ENCODE assay signal across 8 cellular contexts in genomic region chr5:151098185-151098813, GRCh38. TPM values are rescaled to one million over a fixed set of nuclear protein-coding genes. Genes with fewer than 3 reads are reported as not detected.
A peak's percentile ranks its signal among the peaks of the same experiment; 100 is the strongest.
DNase-seq lines count a peak whose midpoint lies in the region; ATAC-seq lines count a peak whose summit lies in the region.

No MANE protein-coding gene starts in this region.

- no peaks in the 10 kb centered on the region for H3K9me3 ChIP-seq in CD4-positive, alpha-beta memory T cell (ENCODE audit: control insufficient read depth in 1 of 2, low read length in 2 of 2)

- peak overlapping the region in 7 of 8 donors; percentile 1 to 74 (median 42) for H3K4me3 Mint-ChIP-seq in CD4-positive, alpha-beta memory T cell
- peak overlapping the region; percentile 71 for H3K4me3 Mint-ChIP-seq in central memory CD8-positive, alpha-beta T cell

- ATAC-seq in GM19328 (IDR thresholded peaks at IDR 0.05; ENCODE audit: unreplicated experiment) = peak; percentile 38
- ATAC-seq in HG03378 (IDR thresholded peaks at IDR 0.05; ENCODE audit: unreplicated experiment) = peak; percentile 47
- peak; percentile 85 for ATAC-seq in central memory CD8-positive, alpha-beta T cell (replicated peaks; ENCODE audit: extremely low read depth, poor library complexity, severe bottlenecking)

- peaks cover 0 to 2% (median 0%) of the 10 kb centered on the region in 8 donors for H3K9me3 Mint-ChIP-seq in CD4-positive, alpha-beta memory T cell
- no peaks in the 10 kb centered on the region for H3K9me3 Mint-ChIP-seq in central memory CD8-positive, alpha-beta T cell

- peak in 1 of 5 donors; percentile 55 for DNase-seq in CD4-positive, alpha-beta memory T cell
- DNase-seq in central memory CD8-positive, alpha-beta T cell (ENCODE audit: low spot score in 2 of 2) = peak in 1 of 2 donors; percentile 49
- DNase-seq in LoVo (ENCODE audit: low spot score) = no peak
- DNase-seq in posterior cingulate gyrus = no peak
- DNase-seq in UCSD-AML1 (lab: John Stamatoyannopoulos, UW; ENCODE audit: unreplicated experiment) = no peak
- no peak for DNase-seq in NCI-H2107 (lab: John Stamatoyannopoulos, UW)

- peak overlapping the region; percentile 43 for H3K27ac ChIP-seq in CD4-positive, alpha-beta memory T cell (ENCODE audit: low read depth, low read length)

- H3K27me3 Mint-ChIP-seq in CD4-positive, alpha-beta memory T cell = no peaks in the 10 kb centered on the region
- no peaks in the 10 kb centered on the region for H3K27me3 Mint-ChIP-seq in central memory CD8-positive, alpha-beta T cell

- POLR2A ChIA-PET in CD4-positive, alpha-beta memory T cell (lab: Charles Lee; ENCODE audit: partially characterized antibody) = interaction anchor here (0.6 to 9.1 kb wide), 8 partner anchors 9 to 126 kb away, joined by 3 to 106 read pairs (median 5); partner anchors contain the start of genes CCDC69 and TNIP1

- H3K4me3 ChIP-seq in CD4-positive, alpha-beta memory T cell (ENCODE audit: low read length in 2 of 2) = no peak overlapping the region

- H3K4me1 ChIP-seq in CD4-positive, alpha-beta memory T cell (ENCODE audit: insufficient read depth, low read length) = peaks cover 54% of the 10 kb centered on the region

- H3K4me1 Mint-ChIP-seq in CD4-positive, alpha-beta memory T cell = peaks cover 50 to 80% (median 65%) of the 10 kb centered on the region in 4 donors
- peaks cover 79% of the 10 kb centered on the region for H3K4me1 Mint-ChIP-seq in central memory CD8-positive, alpha-beta T cell

- intact Hi-C loops in CD4-positive, alpha-beta memory T cell (cut with micrococcal nuclease) = loop anchor here (1.0 kb wide), 1 partner anchor 11 kb away; no protein-coding TSS in a partner anchor
- intact Hi-C loops in posterior cingulate gyrus (cut with DNase I) = no loop called here

- peak overlapping the region; percentile 67 to 93 (median 88) for H3K27ac Mint-ChIP-seq in CD4-positive, alpha-beta memory T cell
- peak overlapping the region; percentile 95 for H3K27ac Mint-ChIP-seq in central memory CD8-positive, alpha-beta T cell (ENCODE audit: low read depth)

- CTCF ChIA-PET in CD4-positive, alpha-beta memory T cell (lab: Charles Lee; ENCODE audit: partially characterized antibody) = interaction anchor here (1.1 to 3.7 kb wide), 8 partner anchors 8 to 47 kb away, joined by 3 to 31 read pairs (median 8); partner anchors contain the start of gene TNIP1

- H3K36me3 ChIP-seq in CD4-positive, alpha-beta memory T cell (ENCODE audit: insufficient read depth, low read length) = peaks cover 22% of the 10 kb centered on the region

- H3K36me3 Mint-ChIP-seq in CD4-positive, alpha-beta memory T cell = peaks cover 25 to 34% of the 10 kb centered on the region in 2 donors
- H3K36me3 Mint-ChIP-seq in central memory CD8-positive, alpha-beta T cell (ENCODE audit: insufficient read depth) = peaks cover 31% of the 10 kb centered on the region

- H3K27me3 ChIP-seq in CD4-positive, alpha-beta memory T cell (ENCODE audit: insufficient read depth, low read length) = no peaks in the 10 kb centered on the region

RNA-seq across cellular contexts. Expression of gene TNIP1, which starts 17.5 kb away (rescaled TPM):
- 100 to 1,000 TPM; 227 to 233 TPM for total RNA-seq in CD4-positive, alpha-beta memory T cell
- polyA plus RNA-seq in CD4-positive, alpha-beta memory T cell = 10 to 100 TPM; 31.5 to 70.2 TPM

RNA-seq across cellular contexts. Expression of gene ANXA6, which starts 59.3 kb away (rescaled TPM):
- 100 to 1,000 TPM; 318 to 342 TPM for total RNA-seq in CD4-positive, alpha-beta memory T cell
- polyA plus RNA-seq in CD4-positive, alpha-beta memory T cell = 100 to 1,000 TPM; 229 to 330 TPM
